ENCODE assay signal across 28 cellular contexts in the genomic region with DNA sequence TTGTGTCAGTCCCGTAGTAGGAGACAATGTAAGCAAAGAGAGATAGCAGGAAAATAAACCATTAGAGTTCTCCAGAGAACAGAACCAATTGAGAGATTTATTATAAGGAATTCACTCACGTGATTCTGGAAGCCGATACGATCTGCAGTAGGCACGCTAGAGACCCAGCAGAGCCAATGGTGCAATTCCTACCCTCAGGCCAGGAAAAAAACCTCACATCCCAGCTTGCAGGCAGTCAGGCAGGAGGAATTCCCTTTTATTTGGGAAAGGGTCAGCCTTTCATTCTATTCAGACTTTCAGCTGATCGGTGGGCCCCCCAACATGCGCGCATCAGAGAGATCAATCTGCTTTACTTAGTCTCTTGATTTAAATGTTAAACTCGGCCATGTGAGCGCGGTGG. TPM values are rescaled to one million over a fixed set of nuclear protein-coding genes. Genes with fewer than 3 reads are reported as not detected.
A peak's percentile ranks its signal among the peaks of the same experiment; 100 is the strongest.
DNase-seq lines count a peak whose midpoint lies in the region; ATAC-seq and TF ChIP-seq lines count a peak whose summit lies in the region.
"Had no signal": no experiment of that assay in that cellular context is flagged by ENCODE, and none has a peak within 500 bp of the region (broad histone marks: within the 10 kb centered on the region; RNA-seq: fewer than 3 reads in every experiment).

No MANE protein-coding gene starts in this region.

- H4K20me1 ChIP-seq in SK-N-SH (ENCODE audit: insufficient read depth): no peaks in the 10 kb centered on the region

- peaks cover 10% of the 10 kb centered on the region for H3K4me1 Mint-ChIP-seq in WTC11
- H3K4me1 Mint-ChIP-seq in activated T-helper 2 cell treated with anti-CD3 and anti-CD28 coated beads, Interferon-gamma antibody, Interleukin-2, Interleukin-4, amounts not matched to agents 10 μg/mL and 5 μg/mL and 100 μg/mL, durations not matched to agents 14 hours and 24 hours and 36 hours (ENCODE audit: low read depth): no peaks in the 10 kb centered on the region
- H3K4me1 Mint-ChIP-seq: activated naive CD4-positive, alpha-beta T cell treated with anti-CD3 and anti-CD28 coated beads, Interleukin-2, amount 50 U/mL, for 24 hours; activated T-helper 17 cell treated with anti-CD3 and anti-CD28 coated beads, Interleukin-2, amount 50 U/mL, for 72 hours; CD14-positive monocyte; immature natural killer cell; stimulated activated effector memory CD8-positive, alpha-beta T cell treated with anti-CD3 and anti-CD28 coated beads, Interleukin-12 subunit alpha, Interleukin-12 subunit beta, amount 100 ng/mL, for 72 hours had no signal

- H3K27me3 Mint-ChIP-seq in WTC11 (ENCODE audit: low read depth): peaks cover 2% of the 10 kb centered on the region; the same call in 1 of the 2 replicates
- peaks cover 40% of the 10 kb centered on the region for H3K27me3 Mint-ChIP-seq in activated T-helper 2 cell treated with anti-CD3 and anti-CD28 coated beads, Interferon-gamma antibody, Interleukin-2, Interleukin-4, amounts not matched to agents 10 μg/mL and 5 μg/mL and 100 μg/mL, durations not matched to agents 14 hours and 24 hours and 36 hours (ENCODE audit: low read depth)
- H3K27me3 Mint-ChIP-seq: activated T-helper 17 cell treated with anti-CD3 and anti-CD28 coated beads, Interleukin-2, amount 50 U/mL, for 72 hours had no signal

- no peaks in the 10 kb centered on the region for H3K36me3 ChIP-seq in SK-N-SH (replicated peaks in 1 of 2; ENCODE audit: control insufficient read depth in 1 of 2, insufficient read depth in 2 of 2, low read length in 1 of 2)
- H3K36me3 ChIP-seq: pancreas had no signal

- H3K9me3 Mint-ChIP-seq in WTC11: no peaks in the 10 kb centered on the region
- H3K9me3 Mint-ChIP-seq in activated T-helper 2 cell treated with anti-CD3 and anti-CD28 coated beads, Interferon-gamma antibody, Interleukin-2, Interleukin-4, amounts not matched to agents 10 μg/mL and 5 μg/mL and 100 μg/mL, durations not matched to agents 14 hours and 24 hours and 36 hours: no peaks in the 10 kb centered on the region
- H3K9me3 Mint-ChIP-seq: activated naive CD4-positive, alpha-beta T cell treated with anti-CD3 and anti-CD28 coated beads, Interleukin-2, amount 50 U/mL, for 24 hours; activated T-helper 17 cell treated with anti-CD3 and anti-CD28 coated beads, Interleukin-2, amount 50 U/mL, for 72 hours; CD14-positive monocyte; immature natural killer cell; stimulated activated effector memory CD8-positive, alpha-beta T cell treated with anti-CD3 and anti-CD28 coated beads, Interleukin-12 subunit alpha, Interleukin-12 subunit beta, amount 100 ng/mL, for 72 hours had no signal

- H3K4me3 Mint-ChIP-seq in WTC11: no peak overlapping the region
- H3K4me3 Mint-ChIP-seq in activated T-helper 2 cell treated with anti-CD3 and anti-CD28 coated beads, Interferon-gamma antibody, Interleukin-2, Interleukin-4, amounts not matched to agents 10 μg/mL and 5 μg/mL and 100 μg/mL, durations not matched to agents 14 hours and 24 hours and 36 hours (ENCODE audit: low read depth): no peak overlapping the region
- H3K4me3 Mint-ChIP-seq: activated naive CD4-positive, alpha-beta T cell treated with anti-CD3 and anti-CD28 coated beads, Interleukin-2, amount 50 U/mL, for 24 hours; activated T-helper 17 cell treated with anti-CD3 and anti-CD28 coated beads, Interleukin-2, amount 50 U/mL, for 72 hours; CD14-positive monocyte; immature natural killer cell; stimulated activated effector memory CD8-positive, alpha-beta T cell treated with anti-CD3 and anti-CD28 coated beads, Interleukin-12 subunit alpha, Interleukin-12 subunit beta, amount 100 ng/mL, for 72 hours had no signal

- DNase-seq in SK-N-SH (peak; percentile 42), WTC11 (ENCODE audit: low spot score) (peak; percentile 20), left kidney (ENCODE audit: low read depth, low spot score) (peak; percentile 76), T-helper 9 cell (no peak), mucosa of gallbladder (ENCODE audit: low spot score) (no peak)
- DNase-seq in activated T-helper 2 cell treated with anti-CD3 and anti-CD28 coated beads, Interferon-gamma antibody, Interleukin-2, Interleukin-4, amounts not matched to agents 10 μg/mL and 5 μg/mL and 100 μg/mL, durations not matched to agents 14 hours and 24 hours and 36 hours (ENCODE audit: low spot score): no peak
- DNase-seq: activated CD4-positive, alpha-beta T cell treated with anti-CD3 and anti-CD28 coated beads for 48 hours; immature natural killer cell; Kasumi-1; left colon; mammary epithelial cell; MV-4-11; NCI-H1436 treated with DMSO at 0.1 percent for 48 hours; NCI-H2107; pancreas; WERI-Rb-1 had no signal

- H3K27ac ChIP-seq in SK-N-SH (ENCODE audit: low read depth in 2 of 2, low read length in 1 of 2): no peak overlapping the region
- H3K27ac ChIP-seq: 22Rv1, gastroesophageal sphincter, hepatocyte, pancreas, tibial nerve, WERI-Rb-1 had no signal

- intact Hi-C loops in activated T-helper 2 cell treated with anti-CD3 and anti-CD28 coated beads, Interferon-gamma antibody, Interleukin-2, Interleukin-4, amounts not matched to agents 10 μg/mL and 5 μg/mL and 100 μg/mL, durations not matched to agents 14 hours and 24 hours and 36 hours (cut with micrococcal nuclease): no loop called here

- CTCF ChIA-PET in SK-N-SH (lab: Yijun Ruan, JAX): interaction anchor here (1.0 to 2.0 kb wide), 3 partner anchors 15 to 202 kb away, joined by 3 to 6 read pairs (median 4); no protein-coding TSS in a partner anchor
- CTCF ChIA-PET in WTC11 (lab: Charles Lee): interaction anchor here (1.0 kb wide), 1 partner anchor 42 kb away, joined by 3 read pairs; no protein-coding TSS in a partner anchor

- H3K4me1 ChIP-seq in SK-N-SH (ENCODE audit: control insufficient read depth in 1 of 2, insufficient read depth in 2 of 2, low read depth in 1 of 2, low read length in 1 of 2): no peaks in the 10 kb centered on the region
- H3K4me1 ChIP-seq: gastroesophageal sphincter, pancreas, tibial nerve had no signal

- no peak overlapping the region for H3K9ac ChIP-seq in SK-N-SH

- no peak for TF ChIP-seq EP300 in SK-N-SH (IDR thresholded peaks at IDR 0.05; ENCODE audit: borderline replicate concordance in 1 of 2, low read depth in 1 of 2, low read length in 1 of 2)

- peaks cover 5% of the 10 kb centered on the region; the same call in 1 of the 2 replicates for H3K27me3 ChIP-seq in SK-N-SH (ENCODE audit: insufficient read depth)
- H3K27me3 ChIP-seq: gastroesophageal sphincter, hepatocyte, pancreas, tibial nerve had no signal

- H3K9me2 ChIP-seq in SK-N-SH: no peaks in the 10 kb centered on the region

- H3K79me2 ChIP-seq in SK-N-SH (ENCODE audit: insufficient read depth): no peaks in the 10 kb centered on the region

- 56% methylated on average over 11 of the region's 11 CpGs for WGBS in SK-N-SH (ENCODE audit: low lambda C conversion rate)

- H3K4me3 ChIP-seq in SK-N-SH (ENCODE audit: low read depth in 2 of 2, low read length in 1 of 2): no peak overlapping the region
- H3K4me3 ChIP-seq: gastroesophageal sphincter, GM12878, hepatocyte, pancreas, tibial nerve had no signal

- POLR2A ChIA-PET in SK-N-SH (lab: Yijun Ruan, JAX) (no interaction called here), WTC11 (lab: Charles Lee) (interaction anchor here (0.6 kb wide), 1 partner anchor 38 kb away, joined by 6 read pairs; no protein-coding TSS in a partner anchor)

- H3K27ac Mint-ChIP-seq in WTC11: no peak overlapping the region
- H3K27ac Mint-ChIP-seq in activated T-helper 2 cell treated with anti-CD3 and anti-CD28 coated beads, Interferon-gamma antibody, Interleukin-2, Interleukin-4, amounts not matched to agents 10 μg/mL and 5 μg/mL and 100 μg/mL, durations not matched to agents 14 hours and 24 hours and 36 hours: no peak overlapping the region
- H3K27ac Mint-ChIP-seq: activated naive CD4-positive, alpha-beta T cell treated with anti-CD3 and anti-CD28 coated beads, Interleukin-2, amount 50 U/mL, for 24 hours; activated T-helper 17 cell treated with anti-CD3 and anti-CD28 coated beads, Interleukin-2, amount 50 U/mL, for 72 hours; CD14-positive monocyte; stimulated activated effector memory CD8-positive, alpha-beta T cell treated with anti-CD3 and anti-CD28 coated beads, Interleukin-12 subunit alpha, Interleukin-12 subunit beta, amount 100 ng/mL, for 72 hours had no signal

- no peaks in the 10 kb centered on the region for H3K9me3 ChIP-seq in SK-N-SH
- H3K9me3 ChIP-seq: gastroesophageal sphincter, pancreas, tibial nerve had no signal

- no peaks in the 10 kb centered on the region for H3F3A ChIP-seq in SK-N-SH (replicated peaks; ENCODE audit: insufficient read depth)

- no peak overlapping the region for H3K4me2 ChIP-seq in SK-N-SH
- H3K4me2 ChIP-seq: hepatocyte had no signal

- ATAC-seq in SK-N-SH treated with all-trans-retinoic acid at 6 μM for 48 hours (no peak), WTC11 (peak; percentile 78), HG02763 (IDR thresholded peaks at IDR 0.05; ENCODE audit: unreplicated experiment) (no peak)
- ATAC-seq: activated T-helper 17 cell treated with anti-CD3 and anti-CD28 coated beads, Interleukin-2, amount 50 U/mL, for 72 hours; gastroesophageal sphincter; GM12878; HepG2; left colon; pancreas; stimulated activated effector memory CD8-positive, alpha-beta T cell treated with anti-CD3 and anti-CD28 coated beads, Interleukin-12 subunit alpha, Interleukin-12 subunit beta, amount 100 ng/mL, for 72 hours had no signal

- no peak overlapping the region for H2AFZ ChIP-seq in SK-N-SH (ENCODE audit: low read depth)
- H2AFZ ChIP-seq: hepatocyte had no signal

- TF ChIP-seq CTCF in SK-N-SH (IDR thresholded peaks at IDR 0.05): no peak
- no peak for TF ChIP-seq CTCF in WTC11 (IDR thresholded peaks at IDR 0.05)

- no peaks in the 10 kb centered on the region for H3K36me3 Mint-ChIP-seq in WTC11
- H3K36me3 Mint-ChIP-seq in activated T-helper 2 cell treated with anti-CD3 and anti-CD28 coated beads, Interferon-gamma antibody, Interleukin-2, Interleukin-4, amounts not matched to agents 10 μg/mL and 5 μg/mL and 100 μg/mL, durations not matched to agents 14 hours and 24 hours and 36 hours (ENCODE audit: low read depth): no peaks in the 10 kb centered on the region
- H3K36me3 Mint-ChIP-seq: CD14-positive monocyte; stimulated activated effector memory CD8-positive, alpha-beta T cell treated with anti-CD3 and anti-CD28 coated beads, Interleukin-12 subunit alpha, Interleukin-12 subunit beta, amount 100 ng/mL, for 72 hours had no signal

- no peak for TF ChIP-seq RAD21 in SK-N-SH (IDR thresholded peaks at IDR 0.05; ENCODE audit: low read length)

RNA-seq across cellular contexts. Expression of gene PLEKHA7, which starts 7.3 kb away (rescaled TPM):
- polyA plus RNA-seq in SK-N-SH (2012; rRNA removed): 0.08 and 0.12 TPM in 2 replicates
- polyA plus RNA-seq in SK-N-SH (2012; cell fraction: cytosol; rRNA removed): 0.03 and 0.04 TPM in 2 replicates
- 0.45 and 0.46 TPM in 2 replicates for polyA plus RNA-seq in SK-N-SH (2012; cell fraction: nucleus; rRNA removed)
- total RNA-seq in WTC11 (2021) (13.0 to 16.2 TPM (median 15.3 TPM) in 3 replicates), mucosa of gallbladder (60.9 TPM)
- 50.2 and 51.3 TPM in 2 replicates for total RNA-seq in activated T-helper 2 cell treated with anti-CD3 and anti-CD28 coated beads, Interferon-gamma antibody, Interleukin-2, Interleukin-4, amounts not matched to agents 10 μg/mL and 5 μg/mL and 100 μg/mL, durations not matched to agents 14 hours and 24 hours and 36 hours

RNA-seq across cellular contexts. Expression of gene RPS13, which starts 55.9 kb away (rescaled TPM):
- polyA plus RNA-seq in SK-N-SH (2012; rRNA removed): 950 and 997 TPM in 2 replicates
- polyA plus RNA-seq in SK-N-SH (2012; cell fraction: cytosol; rRNA removed): 1,441 and 1,610 TPM in 2 replicates
- 362 and 364 TPM in 2 replicates for polyA plus RNA-seq in SK-N-SH (2012; cell fraction: nucleus; rRNA removed)
- 1,191 to 1,268 TPM (median 1,200 TPM) in 3 replicates for total RNA-seq in WTC11 (2021)
- 703 TPM for total RNA-seq in mucosa of gallbladder
- total RNA-seq in activated T-helper 2 cell treated with anti-CD3 and anti-CD28 coated beads, Interferon-gamma antibody, Interleukin-2, Interleukin-4, amounts not matched to agents 10 μg/mL and 5 μg/mL and 100 μg/mL, durations not matched to agents 14 hours and 24 hours and 36 hours: 1,360 and 1,371 TPM in 2 replicates

Comparison
In these comparisons a context has a peak if more than half of its experiments do, and no peak if none do; other contexts are left out.
1. DNase-seq: peak in SK-N-SH (single experiment), WTC11 (single experiment) and left kidney (single experiment); none in T-helper 9 cell (single experiment), mucosa of gallbladder (single experiment) and activated T-helper 2 cell treated with anti-CD3 and anti-CD28 coated beads, Interferon-gamma antibody, Interleukin-2, Interleukin-4, amounts not matched to agents 10 μg/mL and 5 μg/mL and 100 μg/mL, durations not matched to agents 14 hours and 24 hours and 36 hours (single experiment).